1 cellular context compared by ENCODE assay signal in the genomic region with DNA sequence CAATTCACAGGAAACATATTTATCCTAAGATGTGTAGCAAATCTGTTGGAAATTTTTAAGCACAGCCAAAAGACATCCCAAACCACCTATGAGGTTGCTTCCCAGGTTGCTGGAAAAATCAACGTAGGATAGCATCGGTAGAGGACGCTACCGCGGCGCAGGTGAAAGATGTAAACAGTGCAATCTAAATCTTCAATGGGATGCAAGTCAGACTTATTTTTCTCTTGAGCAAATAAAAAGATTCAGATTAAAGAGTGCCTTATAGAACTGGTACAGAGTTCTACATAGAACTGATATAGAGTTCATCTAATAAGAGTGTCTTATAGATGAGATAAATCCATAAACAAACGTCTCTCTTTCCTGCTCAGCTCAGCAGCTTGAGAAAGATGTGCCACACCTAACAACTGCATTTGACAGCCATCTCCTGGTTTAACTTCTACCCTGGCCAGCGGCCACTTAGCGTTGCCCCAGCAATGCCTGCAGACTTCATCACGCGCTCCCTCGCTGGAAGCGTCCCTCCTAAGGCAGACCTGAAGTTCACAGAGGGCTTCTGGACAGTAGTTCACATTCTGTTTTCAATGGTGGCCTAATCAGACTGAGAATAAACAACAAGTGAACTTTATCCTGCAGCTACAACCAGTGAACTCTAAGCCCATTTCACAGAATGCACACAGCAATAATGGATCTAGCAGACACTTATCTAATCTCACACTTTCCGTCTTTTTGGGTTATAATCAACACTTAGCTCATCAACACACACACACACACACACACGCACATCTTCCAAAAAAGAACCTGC.
TF ChIP-seq lines count a peak whose summit lies in the region.

No MANE protein-coding gene starts in this region.

TF ChIP-seq in HepG2, 621 proteins besides CTCF, POLR2A, EP300 and RAD21 (continued from another document and continues in another):
- TF ChIP-seq KAT2B (IDR thresholded peaks at IDR 0.05; ENCODE audit: borderline replicate concordance, low read depth, low read length) (no peak), KLF16 (CRISPR knock-in tag; IDR thresholded peaks at IDR 0.05) (no peak; a peak in 1 of 4 replicates), ZNF674 (CRISPR knock-in tag; IDR thresholded peaks at IDR 0.05; ENCODE audit: low read depth) (no peak), ZBTB33 (CRISPR knock-in tag; IDR thresholded peaks at IDR 0.05) (0 out of 2 replicates have a peak, but pooled peaks have one; percentile 19), HNRNPK (IDR thresholded peaks at IDR 0.05; ENCODE audit: low read depth, low read length, poor library complexity, severe bottlenecking) (no peak), EED (CRISPR knock-in tag; IDR thresholded peaks at IDR 0.05) (no peak), ZNF430 (CRISPR knock-in tag; IDR thresholded peaks at IDR 0.05) (peak; percentile 43; the same call in 1 of the 2 replicates), ZNF687 (CRISPR knock-in tag; IDR thresholded peaks at IDR 0.05) (peak; percentile 75), PRDM10 (CRISPR knock-in tag; IDR thresholded peaks at IDR 0.05; ENCODE audit: low read depth) (peak; percentile 48; the same call in 1 of the 2 replicates), MED13 (CRISPR knock-in tag; IDR thresholded peaks at IDR 0.05) (no peak), ZNF431 (CRISPR knock-in tag; IDR thresholded peaks at IDR 0.05; ENCODE audit: borderline replicate concordance, low read depth) (no peak), HDAC1 (CRISPR knock-in tag; IDR thresholded peaks at IDR 0.05) (peak; percentile 50; the same call in 1 of the 2 replicates), THAP11 (CRISPR knock-in tag; IDR thresholded peaks at IDR 0.05) (peak; percentile 32; the same call in 1 of the 2 replicates), ZNF572 (CRISPR knock-in tag; IDR thresholded peaks at IDR 0.05) (no peak), TSC22D2 (CRISPR knock-in tag; IDR thresholded peaks at IDR 0.05; ENCODE audit: borderline replicate concordance) (no peak), ZNF792 (CRISPR knock-in tag; IDR thresholded peaks at IDR 0.05) (peak; percentile 77; the same call in 1 of the 2 replicates), ZNF530 (CRISPR knock-in tag; IDR thresholded peaks at IDR 0.05; ENCODE audit: low read depth) (no peak), TGIF2 (CRISPR knock-in tag; IDR thresholded peaks at IDR 0.05) (no peak), HNF4G (IDR thresholded peaks at IDR 0.05; ENCODE audit: borderline replicate concordance, low read depth, low read length) (peak; percentile 90), HNF4G (CRISPR knock-in tag; IDR thresholded peaks at IDR 0.05; ENCODE audit: borderline replicate concordance, low read depth) (peak; percentile 82; the same call in 1 of the 2 replicates), PHF20 (CRISPR knock-in tag; IDR thresholded peaks at IDR 0.05) (no peak), MAFG (CRISPR knock-in tag; IDR thresholded peaks at IDR 0.05) (no peak), ATF4 (CRISPR knock-in tag; IDR thresholded peaks at IDR 0.05) (no peak), ZSCAN22 (CRISPR knock-in tag; IDR thresholded peaks at IDR 0.05) (no peak), ZNF652 (CRISPR knock-in tag; IDR thresholded peaks at IDR 0.05; ENCODE audit: borderline replicate concordance, low read depth) (no peak; the same call in 1 of the 2 replicates), ZNF773 (CRISPR knock-in tag; IDR thresholded peaks at IDR 0.05; ENCODE audit: borderline replicate concordance) (no peak), SMYD3 (CRISPR knock-in tag; IDR thresholded peaks at IDR 0.05) (peak; percentile 72; the same call in 1 of the 2 replicates), ZNF251 (CRISPR knock-in tag; IDR thresholded peaks at IDR 0.05) (no peak), SCMH1 (CRISPR knock-in tag; IDR thresholded peaks at IDR 0.05; ENCODE audit: borderline replicate concordance) (no peak), MAFK (conservative IDR thresholded peaks at IDR 0.05 in 1 of 2, IDR thresholded peaks at IDR 0.05 in 1 of 2; ENCODE audit: low read length in 2 of 2) (no peak), MAX (IDR thresholded peaks at IDR 0.05) (no peak), MXD1 (CRISPR knock-in tag; IDR thresholded peaks at IDR 0.05) (no peak), SMARCC2 (IDR thresholded peaks at IDR 0.05) (no peak)
- TF ChIP-seq, protein P1, sequence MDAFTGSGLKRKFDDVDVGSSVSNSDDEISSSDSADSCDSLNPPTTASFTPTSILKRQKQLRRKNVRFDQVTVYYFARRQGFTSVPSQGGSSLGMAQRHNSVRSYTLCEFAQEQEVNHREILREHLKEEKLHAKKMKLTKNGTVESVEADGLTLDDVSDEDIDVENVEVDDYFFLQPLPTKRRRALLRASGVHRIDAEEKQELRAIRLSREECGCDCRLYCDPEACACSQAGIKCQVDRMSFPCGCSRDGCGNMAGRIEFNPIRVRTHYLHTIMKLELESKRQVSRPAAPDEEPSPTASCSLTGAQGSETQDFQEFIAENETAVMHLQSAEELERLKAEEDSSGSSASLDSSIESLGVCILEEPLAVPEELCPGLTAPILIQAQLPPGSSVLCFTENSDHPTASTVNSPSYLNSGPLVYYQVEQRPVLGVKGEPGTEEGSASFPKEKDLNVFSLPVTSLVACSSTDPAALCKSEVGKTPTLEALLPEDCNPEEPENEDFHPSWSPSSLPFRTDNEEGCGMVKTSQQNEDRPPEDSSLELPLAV (CRISPR knock-in tag; conservative IDR thresholded peaks at IDR 0.05; ENCODE audit: low read depth), result no peak
- TF ChIP-seq, protein P2, sequence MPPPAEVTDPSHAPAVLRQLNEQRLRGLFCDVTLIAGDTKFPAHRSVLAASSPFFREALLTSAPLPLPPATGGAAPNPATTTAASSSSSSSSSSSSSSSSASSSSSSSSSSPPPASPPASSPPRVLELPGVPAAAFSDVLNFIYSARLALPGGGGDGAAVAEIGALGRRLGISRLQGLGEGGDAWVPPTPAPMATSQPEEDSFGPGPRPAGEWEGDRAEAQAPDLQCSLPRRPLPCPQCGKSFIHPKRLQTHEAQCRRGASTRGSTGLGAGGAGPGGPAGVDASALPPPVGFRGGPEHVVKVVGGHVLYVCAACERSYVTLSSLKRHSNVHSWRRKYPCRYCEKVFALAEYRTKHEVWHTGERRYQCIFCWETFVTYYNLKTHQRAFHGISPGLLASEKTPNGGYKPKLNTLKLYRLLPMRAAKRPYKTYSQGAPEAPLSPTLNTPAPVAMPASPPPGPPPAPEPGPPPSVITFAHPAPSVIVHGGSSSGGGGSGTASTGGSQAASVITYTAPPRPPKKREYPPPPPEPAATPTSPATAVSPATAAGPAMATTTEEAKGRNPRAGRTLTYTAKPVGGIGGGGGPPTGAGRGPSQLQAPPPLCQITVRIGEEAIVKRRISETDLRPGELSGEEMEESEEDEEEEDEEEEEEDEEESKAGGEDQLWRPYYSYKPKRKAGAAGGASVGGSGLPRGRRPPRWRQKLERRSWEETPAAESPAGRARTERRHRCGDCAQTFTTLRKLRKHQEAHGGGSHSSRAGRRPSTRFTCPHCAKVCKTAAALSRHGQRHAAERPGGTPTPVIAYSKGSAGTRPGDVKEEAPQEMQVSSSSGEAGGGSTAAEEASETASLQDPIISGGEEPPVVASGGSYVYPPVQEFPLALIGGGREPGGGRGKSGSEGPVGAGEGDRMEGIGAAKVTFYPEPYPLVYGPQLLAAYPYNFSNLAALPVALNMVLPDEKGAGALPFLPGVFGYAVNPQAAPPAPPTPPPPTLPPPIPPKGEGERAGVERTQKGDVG (CRISPR knock-in tag; IDR thresholded peaks at IDR 0.05; ENCODE audit: borderline replicate concordance), result 0 out of 2 replicates have a peak, but pooled peaks have one; percentile 57
- TF ChIP-seq, protein P3, sequence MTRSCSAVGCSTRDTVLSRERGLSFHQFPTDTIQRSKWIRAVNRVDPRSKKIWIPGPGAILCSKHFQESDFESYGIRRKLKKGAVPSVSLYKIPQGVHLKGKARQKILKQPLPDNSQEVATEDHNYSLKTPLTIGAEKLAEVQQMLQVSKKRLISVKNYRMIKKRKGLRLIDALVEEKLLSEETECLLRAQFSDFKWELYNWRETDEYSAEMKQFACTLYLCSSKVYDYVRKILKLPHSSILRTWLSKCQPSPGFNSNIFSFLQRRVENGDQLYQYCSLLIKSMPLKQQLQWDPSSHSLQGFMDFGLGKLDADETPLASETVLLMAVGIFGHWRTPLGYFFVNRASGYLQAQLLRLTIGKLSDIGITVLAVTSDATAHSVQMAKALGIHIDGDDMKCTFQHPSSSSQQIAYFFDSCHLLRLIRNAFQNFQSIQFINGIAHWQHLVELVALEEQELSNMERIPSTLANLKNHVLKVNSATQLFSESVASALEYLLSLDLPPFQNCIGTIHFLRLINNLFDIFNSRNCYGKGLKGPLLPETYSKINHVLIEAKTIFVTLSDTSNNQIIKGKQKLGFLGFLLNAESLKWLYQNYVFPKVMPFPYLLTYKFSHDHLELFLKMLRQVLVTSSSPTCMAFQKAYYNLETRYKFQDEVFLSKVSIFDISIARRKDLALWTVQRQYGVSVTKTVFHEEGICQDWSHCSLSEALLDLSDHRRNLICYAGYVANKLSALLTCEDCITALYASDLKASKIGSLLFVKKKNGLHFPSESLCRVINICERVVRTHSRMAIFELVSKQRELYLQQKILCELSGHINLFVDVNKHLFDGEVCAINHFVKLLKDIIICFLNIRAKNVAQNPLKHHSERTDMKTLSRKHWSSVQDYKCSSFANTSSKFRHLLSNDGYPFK (CRISPR knock-in tag; IDR thresholded peaks at IDR 0.05; ENCODE audit: borderline replicate concordance), result no peak
